Comparison of ENCODE assay signal across 36 cellular contexts in the genomic region with DNA sequence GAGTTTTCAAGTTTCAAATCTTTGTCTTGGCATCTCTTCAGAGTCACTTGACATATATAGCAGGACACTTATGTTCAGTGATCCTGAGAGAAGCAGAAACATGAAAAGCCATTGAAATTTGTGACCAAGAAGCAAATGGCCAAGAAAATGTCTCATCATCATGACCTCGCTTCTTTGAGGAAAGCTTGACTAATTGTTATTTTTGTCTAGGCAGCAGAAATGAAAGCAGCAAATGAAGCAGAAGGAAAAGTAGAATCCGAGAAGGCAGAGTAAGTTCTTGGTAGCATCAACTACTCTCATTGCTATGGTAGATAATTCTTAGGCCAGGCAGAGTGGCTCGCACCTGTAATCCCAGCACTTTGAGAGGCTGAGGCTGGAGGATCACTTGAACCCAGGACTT.
"Had no signal": no experiment of that assay in that cellular context is flagged by ENCODE, and none has a peak within 500 bp of the region (broad histone marks: within the 10 kb centered on the region; RNA-seq: fewer than 3 reads in every experiment).

No MANE protein-coding gene starts in this region.

- DNase-seq: Karpas-422, Kasumi-1, MG63, MM.1S, MV-4-11, NCI-H1048, NCI-H1092, NCI-H1092 treated with DMSO at 0.1 percent for 48 hours, NCI-H1105, NCI-H1105 treated with DMSO at 0.1 percent for 48 hours, NCI-H1417, NCI-H1417 treated with DMSO at 0.1 percent for 48 hours, NCI-H1436, NCI-H1436 treated with DMSO at 0.1 percent for 48 hours, NCI-H146, NCI-H1694, NCI-H1694 treated with DMSO at 0.1 percent for 48 hours, NCI-H187, NCI-H1930, NCI-H2029, NCI-H2029 treated with DMSO at 0.1 percent for 48 hours, NCI-H2081, NCI-H2081 treated with DMSO at 0.1 percent for 48 hours, NCI-H2107, NCI-H2171, NCI-H2171 treated with DMSO at 0.1 percent for 48 hours, NCI-H2227 treated with DMSO at 0.1 percent for 48 hours, NCI-H226, NCI-H345, NCI-H446, NCI-H446 treated with DMSO at 0.1 percent for 48 hours, NCI-H510A, NCI-H510A treated with DMSO at 0.1 percent for 48 hours, NCI-H524, NCI-H524 treated with DMSO at 0.1 percent for 48 hours, NCI-H526 had no signal

- H3K27me3 ChIP-seq: MG63 had no signal

- H3K36me3 ChIP-seq: MG63 had no signal

- H3K4me3 ChIP-seq: MG63 had no signal

- H3K9me3 ChIP-seq: MG63 had no signal
